In the genomic region with DNA sequence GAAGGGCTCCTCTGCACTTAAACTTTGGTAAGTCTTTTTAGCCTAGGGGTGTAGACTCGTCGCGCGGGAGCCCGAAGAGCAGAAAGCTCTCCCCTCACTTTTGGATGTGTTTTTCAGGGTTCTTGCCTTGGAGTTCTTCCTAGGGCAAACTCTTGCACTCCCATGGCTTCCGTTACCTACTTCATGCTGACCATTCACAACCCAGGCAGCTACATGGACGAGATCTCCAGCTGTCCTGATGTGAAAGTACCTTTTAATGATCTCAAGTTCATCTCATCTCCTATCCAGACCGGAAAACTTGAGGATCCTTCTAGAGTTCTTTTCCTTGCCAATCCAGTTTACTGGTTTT, we compare ENCODE assay signal across 8 cellular contexts. TPM values are rescaled to one million over a fixed set of nuclear protein-coding genes. Genes with fewer than 3 reads are reported as not detected.
A peak's percentile ranks its signal among the peaks of the same experiment; 100 is the strongest.
DNase-seq lines count a peak whose midpoint lies in the region; ATAC-seq and TF ChIP-seq lines count a peak whose summit lies in the region.

No MANE protein-coding gene starts in this region.

- H3K36me3 ChIP-seq in iPS-18a (ENCODE audit: control insufficient read depth, low read depth, low read length) (peaks cover 14% of the 10 kb centered on the region), thoracic aorta (peaks cover 7% of the 10 kb centered on the region)

- intact Hi-C loops in activated T-helper 1 cell treated with anti-CD3 and anti-CD28 coated beads, Interleukin-12 subunit alpha, Interleukin-12 subunit beta, Interleukin-2, Interleukin-4 antibody, amounts not matched to agents 30 ng/mL and 10 ng/mL and 1 ng/mL, durations not matched to agents 14 hours and 24 hours and 36 hours (cut with micrococcal nuclease): loop anchor here (1.0 kb wide), 5 partner anchors 8 to 293 kb away; a partner anchor contains a TSS

- H3K9ac ChIP-seq in iPS-18a (ENCODE audit: low read length): peak overlapping the region; percentile 87

- peak; percentile 44 for ATAC-seq in thoracic aorta (ENCODE audit: insufficient number of reproducible peaks, low FRiP score, low read depth)

- H3K4me1 ChIP-seq in iPS-18a (ENCODE audit: control insufficient read depth, low read depth, low read length) (peaks cover 8% of the 10 kb centered on the region), thoracic aorta (ENCODE audit: control insufficient read depth in 1 of 2, low read depth in 2 of 2) (peaks cover 18 to 31% of the 10 kb centered on the region in 2 donors)

- CTCF ChIA-PET in activated CD4-positive, alpha-beta T cell treated with anti-CD3 and anti-CD28 coated beads, Interleukin-2, amount 10 ng/mL, durations not matched to agents 7 days and 5 days (lab: Charles Lee): interaction anchor here (1.4 to 1.8 kb wide), 5 partner anchors 9 to 103 kb away, joined by 3 to 8 read pairs (median 5); a partner anchor contains a TSS

- H3K27ac ChIP-seq in iPS-18a (ENCODE audit: low read length) (peak overlapping the region; percentile 19), thoracic aorta (peak overlapping the region; percentile 82 to 84)

- no peak overlapping the region for H3K4me3 Mint-ChIP-seq in activated CD4-positive, alpha-beta T cell treated with anti-CD3 and anti-CD28 coated beads, Interleukin-2, amount 10 ng/mL, durations not matched to agents 7 days and 5 days
- H3K4me3 Mint-ChIP-seq in activated T-helper 1 cell treated with anti-CD3 and anti-CD28 coated beads, Interleukin-12 subunit alpha, Interleukin-12 subunit beta, Interleukin-2, Interleukin-4 antibody, amounts not matched to agents 30 ng/mL and 10 ng/mL and 1 ng/mL, durations not matched to agents 14 hours and 24 hours and 36 hours: no peak overlapping the region

- H3K27me3 ChIP-seq in iPS-18a (ENCODE audit: control insufficient read depth, insufficient read depth, low read length) (no peaks in the 10 kb centered on the region), thoracic aorta (replicated peaks; ENCODE audit: insufficient read depth) (no peaks in the 10 kb centered on the region)

- H3K4me3 ChIP-seq in iPS-18a (ENCODE audit: low read length) (peak overlapping the region; percentile 91), thoracic aorta (peak overlapping the region; percentile 93)

- peak overlapping the region; percentile 94 for H3K27ac Mint-ChIP-seq in activated CD4-positive, alpha-beta T cell treated with anti-CD3 and anti-CD28 coated beads, Interleukin-2, amount 10 ng/mL, durations not matched to agents 7 days and 5 days
- H3K27ac Mint-ChIP-seq in activated T-helper 1 cell treated with anti-CD3 and anti-CD28 coated beads, Interleukin-12 subunit alpha, Interleukin-12 subunit beta, Interleukin-2, Interleukin-4 antibody, amounts not matched to agents 30 ng/mL and 10 ng/mL and 1 ng/mL, durations not matched to agents 14 hours and 24 hours and 36 hours: peak overlapping the region; percentile 83

- POLR2A ChIA-PET in activated CD4-positive, alpha-beta T cell treated with anti-CD3 and anti-CD28 coated beads, Interleukin-2, amount 10 ng/mL, durations not matched to agents 7 days and 5 days (lab: Charles Lee): interaction anchor here (0.6 to 0.7 kb wide), 4 partner anchors 9 to 116 kb away, joined by 3 to 9 read pairs (median 4); a partner anchor contains a TSS

- no peaks in the 10 kb centered on the region for H3K27me3 Mint-ChIP-seq in activated CD4-positive, alpha-beta T cell treated with anti-CD3 and anti-CD28 coated beads, Interleukin-2, amount 10 ng/mL, durations not matched to agents 7 days and 5 days
- no peaks in the 10 kb centered on the region for H3K27me3 Mint-ChIP-seq in activated T-helper 1 cell treated with anti-CD3 and anti-CD28 coated beads, Interleukin-12 subunit alpha, Interleukin-12 subunit beta, Interleukin-2, Interleukin-4 antibody, amounts not matched to agents 30 ng/mL and 10 ng/mL and 1 ng/mL, durations not matched to agents 14 hours and 24 hours and 36 hours (ENCODE audit: insufficient read depth)

- H3K36me3 Mint-ChIP-seq in activated CD4-positive, alpha-beta T cell treated with anti-CD3 and anti-CD28 coated beads, Interleukin-2, amount 10 ng/mL, durations not matched to agents 7 days and 5 days (ENCODE audit: low read depth): peaks cover 15% of the 10 kb centered on the region
- peaks cover 13% of the 10 kb centered on the region for H3K36me3 Mint-ChIP-seq in activated T-helper 1 cell treated with anti-CD3 and anti-CD28 coated beads, Interleukin-12 subunit alpha, Interleukin-12 subunit beta, Interleukin-2, Interleukin-4 antibody, amounts not matched to agents 30 ng/mL and 10 ng/mL and 1 ng/mL, durations not matched to agents 14 hours and 24 hours and 36 hours (ENCODE audit: low read depth)

- no peak for TF ChIP-seq CTCF in thoracic aorta (IDR thresholded peaks at IDR 0.05)

- no peak for DNase-seq in activated CD4-positive, alpha-beta T cell treated with anti-CD3 and anti-CD28 coated beads, Interleukin-2, amount 10 ng/mL, durations not matched to agents 7 days and 5 days
- DNase-seq in activated CD4-positive, alpha-beta T cell treated with anti-CD3 and anti-CD28 coated beads, Interleukin-2, amount 50 U/mL, for 1 hour: no peak
- DNase-seq in activated T-helper 1 cell treated with anti-CD3 and anti-CD28 coated beads, Interleukin-12 subunit alpha, Interleukin-12 subunit beta, Interleukin-2, Interleukin-4 antibody, amounts not matched to agents 30 ng/mL and 10 ng/mL and 1 ng/mL, durations not matched to agents 14 hours and 24 hours and 36 hours (ENCODE audit: low spot score): no peak
- DNase-seq in thoracic aorta (ENCODE audit: low spot score) (no peak), islet precursor cell (no peak), COLO668 (lab: John Stamatoyannopoulos, UW; ENCODE audit: unreplicated experiment) (no peak), glomerular visceral epithelial cell (ENCODE audit: extremely low spot score) (no peak)

- H3K9me3 ChIP-seq in iPS-18a (ENCODE audit: control insufficient read depth, low read depth, low read length): no peaks in the 10 kb centered on the region
- H3K9me3 ChIP-seq in thoracic aorta: no peaks in the 10 kb centered on the region

- peaks cover 17% of the 10 kb centered on the region for H3K4me1 Mint-ChIP-seq in activated CD4-positive, alpha-beta T cell treated with anti-CD3 and anti-CD28 coated beads, Interleukin-2, amount 10 ng/mL, durations not matched to agents 7 days and 5 days
- H3K4me1 Mint-ChIP-seq in activated T-helper 1 cell treated with anti-CD3 and anti-CD28 coated beads, Interleukin-12 subunit alpha, Interleukin-12 subunit beta, Interleukin-2, Interleukin-4 antibody, amounts not matched to agents 30 ng/mL and 10 ng/mL and 1 ng/mL, durations not matched to agents 14 hours and 24 hours and 36 hours (ENCODE audit: low read depth): peaks cover 8% of the 10 kb centered on the region

- H3K9me3 Mint-ChIP-seq in activated CD4-positive, alpha-beta T cell treated with anti-CD3 and anti-CD28 coated beads, Interleukin-2, amount 10 ng/mL, durations not matched to agents 7 days and 5 days: no peaks in the 10 kb centered on the region
- H3K9me3 Mint-ChIP-seq in activated T-helper 1 cell treated with anti-CD3 and anti-CD28 coated beads, Interleukin-12 subunit alpha, Interleukin-12 subunit beta, Interleukin-2, Interleukin-4 antibody, amounts not matched to agents 30 ng/mL and 10 ng/mL and 1 ng/mL, durations not matched to agents 14 hours and 24 hours and 36 hours: no peaks in the 10 kb centered on the region

RNA-seq across cellular contexts. Expression of a gene that starts 0.5 kb away (rescaled TPM):
- 1 to 10 TPM; 7.3 to 9.6 TPM for total RNA-seq in activated CD4-positive, alpha-beta T cell treated with anti-CD3 and anti-CD28 coated beads, Interleukin-2, amount 10 ng/mL, durations not matched to agents 7 days and 5 days
- 8.3 and 9.9 TPM in 2 replicates for total RNA-seq in activated T-helper 1 cell treated with anti-CD3 and anti-CD28 coated beads, Interleukin-12 subunit alpha, Interleukin-12 subunit beta, Interleukin-2, Interleukin-4 antibody, amounts not matched to agents 30 ng/mL and 10 ng/mL and 1 ng/mL, durations not matched to agents 14 hours and 24 hours and 36 hours
- 1 to 10 TPM; 4.9 to 8.3 TPM for total RNA-seq in thoracic aorta

RNA-seq across cellular contexts. Expression of a gene that starts 9.0 kb away (rescaled TPM):
- total RNA-seq in activated CD4-positive, alpha-beta T cell treated with anti-CD3 and anti-CD28 coated beads, Interleukin-2, amount 10 ng/mL, durations not matched to agents 7 days and 5 days: 10 to 100 TPM; 28.4 to 32.9 TPM
- 26.6 and 30.2 TPM in 2 replicates for total RNA-seq in activated T-helper 1 cell treated with anti-CD3 and anti-CD28 coated beads, Interleukin-12 subunit alpha, Interleukin-12 subunit beta, Interleukin-2, Interleukin-4 antibody, amounts not matched to agents 30 ng/mL and 10 ng/mL and 1 ng/mL, durations not matched to agents 14 hours and 24 hours and 36 hours
- 10 to 100 TPM; 84.7 to 91.7 TPM for total RNA-seq in thoracic aorta

RNA-seq across cellular contexts. Expression of a gene that starts 18.7 kb away (rescaled TPM):
- 10 to 100 TPM; 11.8 to 12.2 TPM for total RNA-seq in activated CD4-positive, alpha-beta T cell treated with anti-CD3 and anti-CD28 coated beads, Interleukin-2, amount 10 ng/mL, durations not matched to agents 7 days and 5 days
- total RNA-seq in activated T-helper 1 cell treated with anti-CD3 and anti-CD28 coated beads, Interleukin-12 subunit alpha, Interleukin-12 subunit beta, Interleukin-2, Interleukin-4 antibody, amounts not matched to agents 30 ng/mL and 10 ng/mL and 1 ng/mL, durations not matched to agents 14 hours and 24 hours and 36 hours: 12.1 and 12.6 TPM in 2 replicates
- 1 to 10 TPM; 6.2 to 8.0 TPM for total RNA-seq in thoracic aorta

RNA-seq across cellular contexts. Expression of a gene that starts 26.7 kb away (rescaled TPM):
- total RNA-seq in activated CD4-positive, alpha-beta T cell treated with anti-CD3 and anti-CD28 coated beads, Interleukin-2, amount 10 ng/mL, durations not matched to agents 7 days and 5 days: 10 to 100 TPM; 44.1 to 46.8 TPM
- 39.8 and 49.3 TPM in 2 replicates for total RNA-seq in activated T-helper 1 cell treated with anti-CD3 and anti-CD28 coated beads, Interleukin-12 subunit alpha, Interleukin-12 subunit beta, Interleukin-2, Interleukin-4 antibody, amounts not matched to agents 30 ng/mL and 10 ng/mL and 1 ng/mL, durations not matched to agents 14 hours and 24 hours and 36 hours
- 10 to 100 TPM; 45.9 to 49.5 TPM for total RNA-seq in thoracic aorta
